In the genomic region with DNA sequence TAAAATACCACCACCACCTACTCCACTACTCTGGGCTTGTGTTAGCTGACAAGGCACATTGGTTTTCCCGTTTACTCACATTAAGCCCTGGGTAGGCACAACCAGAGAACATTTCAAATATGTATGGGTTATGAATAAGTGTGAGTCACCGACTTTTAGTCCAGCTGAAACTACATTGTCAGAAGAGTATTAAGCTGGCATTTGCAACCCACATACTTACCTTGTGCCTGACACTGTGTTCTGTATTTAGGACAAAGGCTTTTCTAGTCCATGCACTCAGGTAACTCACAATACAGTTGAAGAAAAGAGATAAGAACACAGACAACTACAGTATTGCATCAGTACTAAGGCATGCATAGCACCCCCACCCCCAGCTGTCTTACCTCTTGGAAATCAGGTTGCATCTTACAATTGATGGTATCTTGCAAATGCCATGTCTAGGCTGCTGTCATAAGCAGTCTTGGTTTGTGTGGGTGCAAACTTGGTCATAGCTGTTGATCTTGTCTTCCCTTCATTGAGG, we compare ENCODE assay signal across 10 cellular contexts. TPM values are rescaled to one million over a fixed set of nuclear protein-coding genes. Genes with fewer than 3 reads are reported as not detected.
DNase-seq lines count a peak whose midpoint lies in the region; ATAC-seq, FAIRE-seq and TF ChIP-seq lines count a peak whose summit lies in the region.
"Had no signal": no experiment of that assay in that cellular context is flagged by ENCODE, and none has a peak within 500 bp of the region (broad histone marks: within the 10 kb centered on the region; RNA-seq: fewer than 3 reads in every experiment).

No MANE protein-coding gene starts in this region.

- no peak overlapping the region for H3K27ac Mint-ChIP-seq in WTC11
- H3K27ac Mint-ChIP-seq in type B pancreatic cell, result no peak overlapping the region

- CTCF ChIA-PET in WTC11 (lab: Charles Lee), result no interaction called here

- TF ChIP-seq POLR2A in H54 (IDR thresholded peaks at IDR 0.05; ENCODE audit: low read depth, low read length), result no peak

- H3K27me3 Mint-ChIP-seq in WTC11 (ENCODE audit: low read depth) (no peaks in the 10 kb centered on the region), type B pancreatic cell (peaks cover 9% of the 10 kb centered on the region)

- H3K36me3 Mint-ChIP-seq in WTC11 (no peaks in the 10 kb centered on the region), type B pancreatic cell (no peaks in the 10 kb centered on the region)

- DNase-seq in H54 (ENCODE audit: insufficient read length, low spot score) (no peak), WTC11 (ENCODE audit: low spot score) (no peak), type B pancreatic cell (ENCODE audit: extremely low spot score, unreplicated experiment) (no peak), NCI-H1694 (lab: John Stamatoyannopoulos, UW) (no peak)
- DNase-seq in stimulated activated CD4-positive, alpha-beta T cell treated with anti-CD3 and anti-CD28 coated beads, Interleukin-1b, Interleukin-23, amount 100 ng/mL, for 48 hours, result peak; percentile 55
- DNase-seq: retina, SHP77 treated with DMSO at 0.1 percent for 48 hours had no signal

- peak; percentile 65 for ATAC-seq in WTC11
- peak; percentile 89 for ATAC-seq in esophagus mucosa
- no peak for ATAC-seq in GM19452 (IDR thresholded peaks at IDR 0.05; ENCODE audit: unreplicated experiment)
- no peak for ATAC-seq in HG03108 (IDR thresholded peaks at IDR 0.05; ENCODE audit: unreplicated experiment)

- H3K4me3 Mint-ChIP-seq in WTC11 (no peak overlapping the region), type B pancreatic cell (no peak overlapping the region)

- H3K9me3 Mint-ChIP-seq in WTC11 (peaks cover 13% of the 10 kb centered on the region), type B pancreatic cell (peaks cover 2% of the 10 kb centered on the region)

- H3K4me1 Mint-ChIP-seq in WTC11 (peaks cover 8% of the 10 kb centered on the region), type B pancreatic cell (ENCODE audit: unreplicated experiment) (peaks cover 8% of the 10 kb centered on the region)

- no peak for TF ChIP-seq CTCF in WTC11 (IDR thresholded peaks at IDR 0.05)
- no peak for TF ChIP-seq CTCF in type B pancreatic cell (conservative IDR thresholded peaks at IDR 0.05)

- FAIRE-seq in H54 (lab: Jason Lieb, UNC), result peak; percentile 97

- POLR2A ChIA-PET in WTC11 (lab: Charles Lee), result no interaction called here

TF ChIP-seq in WTC11, 78 proteins besides CTCF, POLR2A, EP300 and RAD21 (continues in another document):
- no peak for TF ChIP-seq JAZF1 (CRISPR knock-in tag; IDR thresholded peaks at IDR 0.05)
- TF ChIP-seq JUN (CRISPR knock-in tag; IDR thresholded peaks at IDR 0.05), result no peak
- TF ChIP-seq, protein P1, sequence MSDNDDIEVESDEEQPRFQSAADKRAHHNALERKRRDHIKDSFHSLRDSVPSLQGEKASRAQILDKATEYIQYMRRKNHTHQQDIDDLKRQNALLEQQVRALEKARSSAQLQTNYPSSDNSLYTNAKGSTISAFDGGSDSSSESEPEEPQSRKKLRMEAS (CRISPR knock-in tag; IDR thresholded peaks at IDR 0.05), result no peak
- TF ChIP-seq, protein P2, sequence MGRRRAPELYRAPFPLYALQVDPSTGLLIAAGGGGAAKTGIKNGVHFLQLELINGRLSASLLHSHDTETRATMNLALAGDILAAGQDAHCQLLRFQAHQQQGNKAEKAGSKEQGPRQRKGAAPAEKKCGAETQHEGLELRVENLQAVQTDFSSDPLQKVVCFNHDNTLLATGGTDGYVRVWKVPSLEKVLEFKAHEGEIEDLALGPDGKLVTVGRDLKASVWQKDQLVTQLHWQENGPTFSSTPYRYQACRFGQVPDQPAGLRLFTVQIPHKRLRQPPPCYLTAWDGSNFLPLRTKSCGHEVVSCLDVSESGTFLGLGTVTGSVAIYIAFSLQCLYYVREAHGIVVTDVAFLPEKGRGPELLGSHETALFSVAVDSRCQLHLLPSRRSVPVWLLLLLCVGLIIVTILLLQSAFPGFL (CRISPR knock-in tag; IDR thresholded peaks at IDR 0.05; ENCODE audit: borderline replicate concordance), result no peak
- TF ChIP-seq ZNF263 (CRISPR knock-in tag; IDR thresholded peaks at IDR 0.05; ENCODE audit: low read depth), result no peak
- no peak for TF ChIP-seq CREB1 (CRISPR knock-in tag; IDR thresholded peaks at IDR 0.05)
- no peak for TF ChIP-seq MYBL2 (CRISPR knock-in tag; IDR thresholded peaks at IDR 0.05)
- no peak for TF ChIP-seq NFYB (CRISPR knock-in tag; conservative IDR thresholded peaks at IDR 0.05; ENCODE audit: low read depth)
- no peak for TF ChIP-seq NR2C2 (CRISPR knock-in tag; IDR thresholded peaks at IDR 0.05)
- TF ChIP-seq FOXP1 (CRISPR knock-in tag; IDR thresholded peaks at IDR 0.05; ENCODE audit: borderline replicate concordance), result no peak
- no peak for TF ChIP-seq RORB (CRISPR knock-in tag; IDR thresholded peaks at IDR 0.05)
- TF ChIP-seq ZNF317 (CRISPR knock-in tag; IDR thresholded peaks at IDR 0.05; ENCODE audit: borderline replicate concordance, low read depth), result no peak
- TF ChIP-seq, protein P3, sequence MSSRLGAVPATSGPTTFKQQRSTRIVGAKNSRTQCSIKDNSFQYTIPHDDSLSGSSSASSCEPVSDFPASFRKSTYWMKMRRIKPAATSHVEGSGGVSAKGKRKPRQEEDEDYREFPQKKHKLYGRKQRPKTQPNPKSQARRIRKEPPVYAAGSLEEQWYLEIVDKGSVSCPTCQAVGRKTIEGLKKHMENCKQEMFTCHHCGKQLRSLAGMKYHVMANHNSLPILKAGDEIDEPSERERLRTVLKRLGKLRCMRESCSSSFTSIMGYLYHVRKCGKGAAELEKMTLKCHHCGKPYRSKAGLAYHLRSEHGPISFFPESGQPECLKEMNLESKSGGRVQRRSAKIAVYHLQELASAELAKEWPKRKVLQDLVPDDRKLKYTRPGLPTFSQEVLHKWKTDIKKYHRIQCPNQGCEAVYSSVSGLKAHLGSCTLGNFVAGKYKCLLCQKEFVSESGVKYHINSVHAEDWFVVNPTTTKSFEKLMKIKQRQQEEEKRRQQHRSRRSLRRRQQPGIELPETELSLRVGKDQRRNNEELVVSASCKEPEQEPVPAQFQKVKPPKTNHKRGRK (CRISPR knock-in tag; IDR thresholded peaks at IDR 0.05; ENCODE audit: borderline replicate concordance), result no peak
- TF ChIP-seq, protein P4, sequence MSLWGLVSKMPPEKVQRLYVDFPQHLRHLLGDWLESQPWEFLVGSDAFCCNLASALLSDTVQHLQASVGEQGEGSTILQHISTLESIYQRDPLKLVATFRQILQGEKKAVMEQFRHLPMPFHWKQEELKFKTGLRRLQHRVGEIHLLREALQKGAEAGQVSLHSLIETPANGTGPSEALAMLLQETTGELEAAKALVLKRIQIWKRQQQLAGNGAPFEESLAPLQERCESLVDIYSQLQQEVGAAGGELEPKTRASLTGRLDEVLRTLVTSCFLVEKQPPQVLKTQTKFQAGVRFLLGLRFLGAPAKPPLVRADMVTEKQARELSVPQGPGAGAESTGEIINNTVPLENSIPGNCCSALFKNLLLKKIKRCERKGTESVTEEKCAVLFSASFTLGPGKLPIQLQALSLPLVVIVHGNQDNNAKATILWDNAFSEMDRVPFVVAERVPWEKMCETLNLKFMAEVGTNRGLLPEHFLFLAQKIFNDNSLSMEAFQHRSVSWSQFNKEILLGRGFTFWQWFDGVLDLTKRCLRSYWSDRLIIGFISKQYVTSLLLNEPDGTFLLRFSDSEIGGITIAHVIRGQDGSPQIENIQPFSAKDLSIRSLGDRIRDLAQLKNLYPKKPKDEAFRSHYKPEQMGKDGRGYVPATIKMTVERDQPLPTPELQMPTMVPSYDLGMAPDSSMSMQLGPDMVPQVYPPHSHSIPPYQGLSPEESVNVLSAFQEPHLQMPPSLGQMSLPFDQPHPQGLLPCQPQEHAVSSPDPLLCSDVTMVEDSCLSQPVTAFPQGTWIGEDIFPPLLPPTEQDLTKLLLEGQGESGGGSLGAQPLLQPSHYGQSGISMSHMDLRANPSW (CRISPR knock-in tag; conservative IDR thresholded peaks at IDR 0.05; ENCODE audit: low read depth), result no peak
- no peak for TF ChIP-seq RELA (CRISPR knock-in tag; IDR thresholded peaks at IDR 0.05; ENCODE audit: borderline replicate concordance)
- TF ChIP-seq ZNF416 (CRISPR knock-in tag; IDR thresholded peaks at IDR 0.05), result no peak
- TF ChIP-seq, protein P5, sequence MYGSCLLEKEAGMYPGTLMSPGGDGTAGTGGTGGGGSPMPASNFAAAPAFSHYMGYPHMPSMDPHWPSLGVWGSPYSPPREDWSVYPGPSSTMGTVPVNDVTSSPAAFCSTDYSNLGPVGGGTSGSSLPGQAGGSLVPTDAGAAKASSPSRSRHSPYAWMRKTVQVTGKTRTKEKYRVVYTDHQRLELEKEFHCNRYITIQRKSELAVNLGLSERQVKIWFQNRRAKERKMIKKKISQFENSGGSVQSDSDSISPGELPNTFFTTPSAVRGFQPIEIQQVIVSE (CRISPR knock-in tag; IDR thresholded peaks at IDR 0.05; ENCODE audit: borderline replicate concordance), result no peak

RNA-seq across cellular contexts. Expression of a gene that starts 40.3 kb away (rescaled TPM):
- total RNA-seq in WTC11 (2021) (18.1 to 18.8 TPM (median 18.4 TPM) in 3 replicates), esophagus mucosa (7.4 TPM), type B pancreatic cell (ENCODE audit: low replicate concordance) (20.2 and 23.2 TPM in 2 replicates)

Comparison
In these comparisons a context has a peak if more than half of its experiments do, and no peak if none do; other contexts are left out.
1. ATAC-seq: peak in WTC11 (single experiment) and esophagus mucosa (single experiment); none in GM19452 (single experiment) and HG03108 (single experiment).